In the genomic region with DNA sequence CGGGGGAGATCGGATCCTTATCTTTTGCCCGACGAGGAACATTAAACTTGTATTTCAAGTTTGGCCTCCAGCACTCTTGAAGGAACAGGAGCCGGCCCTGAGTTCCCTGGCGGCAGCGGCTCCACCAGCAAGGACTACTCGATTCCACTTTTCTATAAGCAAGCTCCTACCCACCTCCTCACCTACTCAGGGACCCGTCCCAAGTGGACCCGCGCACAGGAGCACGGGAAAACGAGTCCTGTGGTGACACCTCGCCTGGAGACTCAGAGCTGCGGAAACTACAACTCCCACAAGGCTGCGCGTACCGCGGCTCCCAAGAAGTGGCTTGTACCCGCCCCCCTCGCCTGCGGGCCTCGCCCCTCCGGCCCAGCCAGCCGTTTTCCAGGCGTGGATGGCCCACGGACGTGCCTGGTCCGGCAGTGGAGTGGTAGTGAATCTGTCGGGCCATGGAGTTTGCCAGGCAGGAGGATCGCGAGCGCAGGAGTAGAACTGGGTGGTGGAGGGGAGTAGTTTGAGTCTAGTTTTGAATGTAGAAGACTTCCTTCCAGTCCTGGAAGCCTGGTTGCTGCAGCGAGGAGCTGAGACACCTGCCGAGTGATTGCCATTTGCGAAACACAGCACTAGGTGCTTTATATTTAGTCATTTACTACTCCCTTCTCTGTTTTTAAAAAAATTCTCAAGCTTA, we compare ENCODE assay signal across 8 cellular contexts. TPM values are rescaled to one million over a fixed set of nuclear protein-coding genes. Genes with fewer than 3 reads are reported as not detected.
DNase-seq lines count a peak whose midpoint lies in the region; ATAC-seq and TF ChIP-seq lines count a peak whose summit lies in the region.

Gene ACP6 (minus strand): TSS at position 206 of the 685 bp plus-strand sequence. CDS start 476 bp downstream, outside the sequence.

- intact Hi-C loops in natural killer cell (cut with micrococcal nuclease) = no loop called here

- H3K9me3 Mint-ChIP-seq in GM23338 = no peaks in the 10 kb centered on the region
- no peaks in the 10 kb centered on the region for H3K9me3 Mint-ChIP-seq in natural killer cell

- H3K4me1 Mint-ChIP-seq in GM23338 = peaks cover 14% of the 10 kb centered on the region
- peaks cover 11 to 15% of the 10 kb centered on the region in 2 donors for H3K4me1 Mint-ChIP-seq in natural killer cell

- H3K9me2 ChIP-seq in DOHH2 (replicated peaks; ENCODE audit: control insufficient read depth, low read length) (no peaks in the 10 kb centered on the region), GM23338 (ENCODE audit: insufficient read depth) (peaks cover 4% of the 10 kb centered on the region; the same call in 1 of the 2 replicates)

- no peaks in the 10 kb centered on the region for H3K27me3 Mint-ChIP-seq in GM23338 (ENCODE audit: insufficient read depth, low read depth, poor library complexity)
- H3K27me3 Mint-ChIP-seq in natural killer cell (ENCODE audit: low read depth in 2 of 2) = peaks cover 10 to 14% of the 10 kb centered on the region in 2 donors

- H3K4me2 ChIP-seq in DOHH2 (ENCODE audit: low read length) (peak within 1 kb of the TSS; percentile 77), GM23338 (peak within 1 kb of the TSS; percentile 94)

- H3F3A ChIP-seq in DOHH2 (ENCODE audit: control insufficient read depth, insufficient read depth) = no peaks in the 10 kb centered on the region
- H3F3A ChIP-seq in GM23338 (replicated peaks; ENCODE audit: low read depth) = no peaks in the 10 kb centered on the region

- TF ChIP-seq POLR2A in Raji (IDR thresholded peaks at IDR 0.05; ENCODE audit: insufficient read depth, low read depth, low read length) = peak; percentile 60

- H3K27ac Mint-ChIP-seq in GM23338 = peak within 1 kb of the TSS; percentile 74; the same call in 1 of the 2 replicates
- peak within 1 kb of the TSS; percentile 48 to 78 for H3K27ac Mint-ChIP-seq in natural killer cell

- DNase-seq in GM23338 (ENCODE audit: low spot score) (peak; percentile 99), Kasumi-1 (lab: John Stamatoyannopoulos, UW) (peak; percentile 94 to 96), fibroblast of pulmonary artery (ENCODE audit: low read depth) (peak; percentile 96), natural killer cell (peak; percentile 67)
- DNase-seq in activated T-helper 9 cell treated with anti-CD3 and anti-CD28 coated beads, Interleukin-2, amount 50 U/mL, for 16 hours (ENCODE audit: low read depth) = peak; percentile 83
- peak; percentile 65 to 84 (median 76) for DNase-seq in stimulated activated naive CD4-positive, alpha-beta T cell (lab: John Stamatoyannopoulos, UW)

- ATAC-seq in GM23338 (peak; percentile 95), natural killer cell (peak; percentile 92 to 95 (median 94))

- H3K27me3 ChIP-seq in DOHH2 (ENCODE audit: control insufficient read depth, low read length) = peaks cover 11% of the 10 kb centered on the region
- H3K27me3 ChIP-seq in GM23338 (ENCODE audit: insufficient read depth) = no peaks in the 10 kb centered on the region

- H3K4me3 ChIP-seq in DOHH2 (ENCODE audit: low read length) (peak within 1 kb of the TSS; percentile 77), GM23338 (peak within 1 kb of the TSS; percentile 84), fibroblast of pulmonary artery (replicated peaks; ENCODE audit: low read depth, low read length) (peak within 1 kb of the TSS; percentile 82)

- H3K9me3 ChIP-seq in DOHH2 (ENCODE audit: control insufficient read depth, insufficient read depth, low read length) = no peaks in the 10 kb centered on the region

- peak within 1 kb of the TSS; percentile 87 for H3K4me3 Mint-ChIP-seq in GM23338
- peak within 1 kb of the TSS; percentile 94 for H3K4me3 Mint-ChIP-seq in natural killer cell

- no peaks in the 10 kb centered on the region for H4K20me1 ChIP-seq in DOHH2 (ENCODE audit: control insufficient read depth, insufficient read depth, low read depth, low read length)
- no peaks in the 10 kb centered on the region for H4K20me1 ChIP-seq in GM23338 (replicated peaks; ENCODE audit: insufficient read depth)

- TF ChIP-seq CTCF in DOHH2 (IDR thresholded peaks at IDR 0.05; ENCODE audit: low read depth, low read length, poor library complexity, severe bottlenecking) = no peak
- no peak for TF ChIP-seq CTCF in GM23338 (conservative IDR thresholded peaks at IDR 0.05; ENCODE audit: low read depth in 2 of 2)
- TF ChIP-seq CTCF in fibroblast of pulmonary artery (IDR thresholded peaks at IDR 0.05; ENCODE audit: low read length, missing control alignments) = no peak
- TF ChIP-seq CTCF in natural killer cell (IDR thresholded peaks at IDR 0.05) = no peak

- H3K36me3 ChIP-seq in DOHH2 (ENCODE audit: control insufficient read depth, low read length) (no peaks in the 10 kb centered on the region), GM23338 (ENCODE audit: insufficient read depth) (0 out of 2 replicates have a peak, but pooled peaks cover 2% of the 10 kb centered on the region)

- H3K4me1 ChIP-seq in DOHH2 (ENCODE audit: control insufficient read depth, low read length) (peaks cover 16% of the 10 kb centered on the region), GM23338 (ENCODE audit: insufficient read depth) (peaks cover 7% of the 10 kb centered on the region)

- H3K27ac ChIP-seq in DOHH2 (ENCODE audit: low read depth, low read length) = no peak within 1 kb of the TSS
- H3K27ac ChIP-seq in GM23338 (ENCODE audit: low read depth) = peak within 1 kb of the TSS; percentile 75; the same call in 1 of the 2 replicates

- H3K79me2 ChIP-seq in DOHH2 (ENCODE audit: control insufficient read depth, low read length) (peaks cover 27% of the 10 kb centered on the region), GM23338 (replicated peaks; ENCODE audit: insufficient read depth) (peaks cover 30% of the 10 kb centered on the region)

- H2AFZ ChIP-seq in GM23338 = peak within 1 kb of the TSS; percentile 93

- H3K36me3 Mint-ChIP-seq in GM23338 (ENCODE audit: low read depth) (no peaks in the 10 kb centered on the region; the same call in 2 of the 3 replicates), natural killer cell (no peaks in the 10 kb centered on the region)

TF ChIP-seq in GM23338, 12 proteins besides CTCF, POLR2A, EP300 and RAD21 (continues in another document):
- TF ChIP-seq, protein P1, sequence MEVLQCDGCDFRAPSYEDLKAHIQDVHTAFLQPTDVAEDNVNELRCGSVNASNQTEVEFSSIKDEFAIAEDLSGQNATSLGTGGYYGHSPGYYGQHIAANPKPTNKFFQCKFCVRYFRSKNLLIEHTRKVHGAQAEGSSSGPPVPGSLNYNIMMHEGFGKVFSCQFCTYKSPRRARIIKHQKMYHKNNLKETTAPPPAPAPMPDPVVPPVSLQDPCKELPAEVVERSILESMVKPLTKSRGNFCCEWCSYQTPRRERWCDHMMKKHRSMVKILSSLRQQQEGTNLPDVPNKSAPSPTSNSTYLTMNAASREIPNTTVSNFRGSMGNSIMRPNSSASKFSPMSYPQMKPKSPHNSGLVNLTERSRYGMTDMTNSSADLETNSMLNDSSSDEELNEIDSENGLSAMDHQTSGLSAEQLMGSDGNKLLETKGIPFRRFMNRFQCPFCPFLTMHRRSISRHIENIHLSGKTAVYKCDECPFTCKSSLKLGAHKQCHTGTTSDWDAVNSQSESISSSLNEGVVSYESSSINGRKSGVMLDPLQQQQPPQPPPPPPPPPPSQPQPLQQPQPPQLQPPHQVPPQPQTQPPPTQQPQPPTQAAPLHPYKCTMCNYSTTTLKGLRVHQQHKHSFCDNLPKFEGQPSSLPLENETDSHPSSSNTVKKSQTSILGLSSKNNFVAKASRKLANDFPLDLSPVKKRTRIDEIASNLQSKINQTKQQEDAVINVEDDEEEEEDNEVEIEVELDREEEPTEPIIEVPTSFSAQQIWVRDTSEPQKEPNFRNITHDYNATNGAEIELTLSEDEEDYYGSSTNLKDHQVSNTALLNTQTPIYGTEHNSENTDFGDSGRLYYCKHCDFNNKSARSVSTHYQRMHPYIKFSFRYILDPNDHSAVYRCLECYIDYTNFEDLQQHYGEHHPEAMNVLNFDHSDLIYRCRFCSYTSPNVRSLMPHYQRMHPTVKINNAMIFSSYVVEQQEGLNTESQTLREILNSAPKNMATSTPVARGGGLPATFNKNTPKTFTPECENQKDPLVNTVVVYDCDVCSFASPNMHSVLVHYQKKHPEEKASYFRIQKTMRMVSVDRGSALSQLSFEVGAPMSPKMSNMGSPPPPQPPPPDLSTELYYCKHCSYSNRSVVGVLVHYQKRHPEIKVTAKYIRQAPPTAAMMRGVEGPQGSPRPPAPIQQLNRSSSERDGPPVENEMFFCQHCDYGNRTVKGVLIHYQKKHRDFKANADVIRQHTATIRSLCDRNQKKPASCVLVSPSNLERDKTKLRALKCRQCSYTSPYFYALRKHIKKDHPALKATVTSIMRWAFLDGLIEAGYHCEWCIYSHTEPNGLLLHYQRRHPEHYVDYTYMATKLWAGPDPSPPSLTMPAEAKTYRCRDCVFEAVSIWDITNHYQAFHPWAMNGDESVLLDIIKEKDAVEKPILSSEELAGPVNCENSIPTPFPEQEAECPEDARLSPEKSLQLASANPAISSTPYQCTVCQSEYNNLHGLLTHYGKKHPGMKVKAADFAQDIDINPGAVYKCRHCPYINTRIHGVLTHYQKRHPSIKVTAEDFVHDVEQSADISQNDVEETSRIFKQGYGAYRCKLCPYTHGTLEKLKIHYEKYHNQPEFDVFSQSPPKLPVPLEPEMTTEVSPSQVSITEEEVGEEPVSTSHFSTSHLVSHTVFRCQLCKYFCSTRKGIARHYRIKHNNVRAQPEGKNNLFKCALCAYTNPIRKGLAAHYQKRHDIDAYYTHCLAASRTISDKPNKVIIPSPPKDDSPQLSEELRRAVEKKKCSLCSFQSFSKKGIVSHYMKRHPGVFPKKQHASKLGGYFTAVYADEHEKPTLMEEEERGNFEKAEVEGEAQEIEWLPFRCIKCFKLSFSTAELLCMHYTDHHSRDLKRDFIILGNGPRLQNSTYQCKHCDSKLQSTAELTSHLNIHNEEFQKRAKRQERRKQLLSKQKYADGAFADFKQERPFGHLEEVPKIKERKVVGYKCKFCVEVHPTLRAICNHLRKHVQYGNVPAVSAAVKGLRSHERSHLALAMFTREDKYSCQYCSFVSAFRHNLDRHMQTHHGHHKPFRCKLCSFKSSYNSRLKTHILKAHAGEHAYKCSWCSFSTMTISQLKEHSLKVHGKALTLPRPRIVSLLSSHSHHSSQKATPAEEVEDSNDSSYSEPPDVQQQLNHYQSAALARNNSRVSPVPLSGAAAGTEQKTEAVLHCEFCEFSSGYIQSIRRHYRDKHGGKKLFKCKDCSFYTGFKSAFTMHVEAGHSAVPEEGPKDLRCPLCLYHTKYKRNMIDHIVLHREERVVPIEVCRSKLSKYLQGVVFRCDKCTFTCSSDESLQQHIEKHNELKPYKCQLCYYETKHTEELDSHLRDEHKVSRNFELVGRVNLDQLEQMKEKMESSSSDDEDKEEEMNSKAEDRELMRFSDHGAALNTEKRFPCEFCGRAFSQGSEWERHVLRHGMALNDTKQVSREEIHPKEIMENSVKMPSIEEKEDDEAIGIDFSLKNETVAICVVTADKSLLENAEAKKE (CRISPR knock-in tag; IDR thresholded peaks at IDR 0.05) = no peak

RNA-seq across cellular contexts. Expression of gene ACP6, which starts in this region (rescaled TPM):
- total RNA-seq in GM23338 (2014; rRNA removed; shearing (Covaris generic)) = 16.2 and 20.6 TPM in 2 replicates
- 22.8 and 26.5 TPM in 2 replicates for polyA plus RNA-seq in GM23338 (2016; fragmentation: Nextera tagmentation; extraction: Ambion mirVana)
- 1 to 10 TPM; 7.7 to 9.4 (median 7.8) TPM for total RNA-seq in natural killer cell
